ENCODE assay signal across 22 cellular contexts in genomic region chr22:44383071-44383575, GRCh38.
DNase-seq lines count a peak whose midpoint lies in the region; ATAC-seq, FAIRE-seq and TF ChIP-seq lines count a peak whose summit lies in the region.
"Had no signal": no experiment of that assay in that cellular context is flagged by ENCODE, and none has a peak within 500 bp of the region (broad histone marks: within the 10 kb centered on the region; RNA-seq: fewer than 3 reads in every experiment).

No MANE protein-coding gene starts in this region.

- no peak for TF ChIP-seq POLR2A in HepG2 (IDR thresholded peaks at IDR 0.05; ENCODE audit: insufficient read depth in 1 of 2, low read depth in 2 of 2, low read length in 2 of 2)

- TF ChIP-seq EP300 in HepG2 (IDR thresholded peaks at IDR 0.05; ENCODE audit: low read depth in 2 of 2, low read length in 2 of 2) (no peak), HepG2 (CRISPR knock-in tag; IDR thresholded peaks at IDR 0.05; ENCODE audit: borderline replicate concordance) (no peak)

- no peak overlapping the region for H3K27ac Mint-ChIP-seq in natural killer cell
- H3K27ac Mint-ChIP-seq: CD4-positive, alpha-beta T cell; GM23338 had no signal

- peaks cover 9 to 26% of the 10 kb centered on the region in 2 donors for H3K27me3 Mint-ChIP-seq in natural killer cell (ENCODE audit: low read depth in 2 of 2)

- peaks cover 0 to 15% (median 0%) of the 10 kb centered on the region in 9 donors for H3K4me1 ChIP-seq in heart right ventricle
- H3K4me1 ChIP-seq in HepG2 (ENCODE audit: insufficient read depth, low read length): peaks cover 13% of the 10 kb centered on the region
- H3K4me1 ChIP-seq in osteoblast (ENCODE audit: insufficient read depth, low read length): no peaks in the 10 kb centered on the region
- H3K4me1 ChIP-seq in PC-9 (replicated peaks; ENCODE audit: insufficient read depth): no peaks in the 10 kb centered on the region
- H3K4me1 ChIP-seq: SJSA1 had no signal

- TF ChIP-seq CTCF in heart right ventricle (IDR thresholded peaks at IDR 0.05) (no peak), HepG2 (CRISPR knock-in tag; IDR thresholded peaks at IDR 0.05) (no peak), osteoblast (IDR thresholded peaks at IDR 0.05; ENCODE audit: extremely low read depth, low read depth, low read length) (no peak), natural killer cell (IDR thresholded peaks at IDR 0.05) (no peak), PC-9 (conservative IDR thresholded peaks at IDR 0.05) (no peak)

- H3K27ac ChIP-seq in heart right ventricle: no peak overlapping the region
- no peak overlapping the region for H3K27ac ChIP-seq in HepG2 (ENCODE audit: extremely low read length, insufficient read depth, low read length)
- no peak overlapping the region for H3K27ac ChIP-seq in osteoblast (ENCODE audit: low read depth, low read length)
- H3K27ac ChIP-seq in PC-9: no peak overlapping the region
- H3K27ac ChIP-seq: SJSA1 had no signal

- peaks cover 0 to 2% of the 10 kb centered on the region in 2 donors for H3K9me3 Mint-ChIP-seq in natural killer cell
- H3K9me3 Mint-ChIP-seq: CD4-positive, alpha-beta T cell had no signal

- BruUV-seq in HepG2 (replicated peaks; lab: Mats Ljungman, UMichigan) (no TSS peak), PC-9 (replicated peaks; lab: Mats Ljungman, UMichigan) (no TSS peak)

- no peak for FAIRE-seq in HepG2 (lab: Jason Lieb, UNC)
- FAIRE-seq: A204.1, GM19239 had no signal

- H3K4me3 ChIP-seq in heart right ventricle: no peak overlapping the region
- H3K4me3 ChIP-seq in HepG2 (replicated peaks in 1 of 3; ENCODE audit: insufficient read depth in 1 of 3, low read depth in 2 of 3, low read length in 3 of 3): no peak overlapping the region
- H3K4me3 ChIP-seq in osteoblast (ENCODE audit: insufficient read depth, low read length): no peak overlapping the region
- no peak overlapping the region for H3K4me3 ChIP-seq in PC-9
- H3K4me3 ChIP-seq: GM23338, SJSA1 had no signal

- intact Hi-C loops in left cardiac atrium (cut with DNase I): no loop called here
- intact Hi-C loops in heart right ventricle (cut with DNase I): no loop called here
- intact Hi-C loops in HepG2 (cut with micrococcal nuclease; ENCODE audit: unreplicated experiment): no loop called here
- intact Hi-C loops in natural killer cell (cut with micrococcal nuclease): no loop called here
- intact Hi-C loops in PC-9 (cut with micrococcal nuclease; ENCODE audit: unreplicated experiment): no loop called here

- 77% methylated on average over 6 of the region's 6 CpGs for WGBS in heart right ventricle, 2 donors
- WGBS in HepG2 (ENCODE audit: low lambda C conversion rate): 33% methylated on average over 6 of the region's 6 CpGs

- no peaks in the 10 kb centered on the region for H3K36me3 Mint-ChIP-seq in natural killer cell

- H3K79me2 ChIP-seq in HepG2 (ENCODE audit: insufficient read depth, low read length) (no peaks in the 10 kb centered on the region), osteoblast (ENCODE audit: insufficient read depth, low read length) (no peaks in the 10 kb centered on the region), PC-9 (ENCODE audit: low read depth) (no peaks in the 10 kb centered on the region)

- DNase-seq in left cardiac atrium (peak; percentile 0), heart right ventricle (no peak), HepG2 (ENCODE audit: low spot score) (no peak), osteoblast (ENCODE audit: insufficient read length, low spot score, missing footprints) (peak; percentile 53), COLO829 (ENCODE audit: low spot score) (no peak), natural killer cell (no peak), PC-9 (no peak), MV-4-11 (lab: John Stamatoyannopoulos, UW) (no peak)
- DNase-seq: CD4-positive, alpha-beta T cell; GF-D8; HCEC 1CT; KG1; NCI-H1417; NCI-H187; NCI-H2107; NCI-H226; NCI-H524 treated with DMSO at 0.1 percent for 48 hours; RPMI8226 had no signal

- H2AFZ ChIP-seq in HepG2 (ENCODE audit: low read length) (no peak overlapping the region), osteoblast (ENCODE audit: low read length) (no peak overlapping the region), PC-9 (no peak overlapping the region)
- H2AFZ ChIP-seq: GM23338 had no signal

- no peaks in the 10 kb centered on the region for H3K4me1 Mint-ChIP-seq in natural killer cell

- TF ChIP-seq RAD21 in HepG2 (CRISPR knock-in tag; IDR thresholded peaks at IDR 0.05): no peak

- no peaks in the 10 kb centered on the region for H3F3A ChIP-seq in PC-9 (ENCODE audit: insufficient read depth, low read depth)

- H3K9ac ChIP-seq in HepG2 (ENCODE audit: insufficient read depth, low read depth, low read length): no peak overlapping the region

- CTCF ChIA-PET in HepG2 (lab: Yijun Ruan, JAX; ENCODE audit: low intra/inter-chr PET ratio, low total read pairs) (no interaction called here), PC-9 (lab: Charles Lee) (no interaction called here)

- peak in 1 of 2 donors; percentile 20 for ATAC-seq in left cardiac atrium
- ATAC-seq in heart right ventricle: no peak
- ATAC-seq in HepG2: no peak; the same call in 2 of the 3 replicates
- ATAC-seq in natural killer cell: no peak
- ATAC-seq: GM23338 had no signal

- in situ Hi-C loops in HepG2 (cut with HindIII; ENCODE audit: extremely low pct_ligation_motif_present, low pct_unique_long_range_greater_than_20kb): no loop called here

- H3K36me3 ChIP-seq in heart right ventricle: no peaks in the 10 kb centered on the region
- H3K36me3 ChIP-seq in HepG2 (replicated peaks in 1 of 2; ENCODE audit: control insufficient read depth in 1 of 2, insufficient read depth in 2 of 2, low read length in 2 of 2): no peaks in the 10 kb centered on the region
- H3K36me3 ChIP-seq in osteoblast (ENCODE audit: insufficient read depth, low read length): no peaks in the 10 kb centered on the region
- no peaks in the 10 kb centered on the region for H3K36me3 ChIP-seq in PC-9 (ENCODE audit: low read depth)
- H3K36me3 ChIP-seq: SJSA1 had no signal

- no peak overlapping the region for H3K4me2 ChIP-seq in HepG2 (ENCODE audit: low read depth, low read length)
- H3K4me2 ChIP-seq in osteoblast (ENCODE audit: insufficient read depth, low read length): no peak overlapping the region
- no peak overlapping the region for H3K4me2 ChIP-seq in PC-9
- H3K4me2 ChIP-seq: GM23338 had no signal

- peaks cover 0 to 12% (median 0%) of the 10 kb centered on the region in 11 donors for H3K9me3 ChIP-seq in heart right ventricle
- no peaks in the 10 kb centered on the region for H3K9me3 ChIP-seq in HepG2 (ENCODE audit: low read length)
- peaks cover 4% of the 10 kb centered on the region for H3K9me3 ChIP-seq in osteoblast (ENCODE audit: low read depth, low read length)
- no peaks in the 10 kb centered on the region for H3K9me3 ChIP-seq in PC-9 (ENCODE audit: insufficient read depth, low read depth)
- H3K9me3 ChIP-seq: SJSA1 had no signal

- H4K20me1 ChIP-seq in HepG2 (ENCODE audit: insufficient read depth, low read length) (no peaks in the 10 kb centered on the region), osteoblast (ENCODE audit: insufficient read depth, low read length) (no peaks in the 10 kb centered on the region), PC-9 (ENCODE audit: insufficient read depth) (no peaks in the 10 kb centered on the region)

- H3K4me3 Mint-ChIP-seq in natural killer cell: no peak overlapping the region
- H3K4me3 Mint-ChIP-seq: CD4-positive, alpha-beta T cell; GM23338 had no signal

- no peaks in the 10 kb centered on the region for H3K9me2 ChIP-seq in PC-9 (ENCODE audit: insufficient read depth)

- H3K27me3 ChIP-seq in heart right ventricle (peaks cover 0 to 14% (median 0%) of the 10 kb centered on the region in 7 donors), HepG2 (ENCODE audit: control insufficient read depth in 1 of 2, insufficient read depth in 2 of 2, low read length in 2 of 2) (peaks cover 10 to 57% of the 10 kb centered on the region in 2 experiments), osteoblast (ENCODE audit: insufficient read depth, low read length) (peaks cover 59% of the 10 kb centered on the region), PC-9 (ENCODE audit: insufficient read depth, low read depth) (no peaks in the 10 kb centered on the region)
- H3K27me3 ChIP-seq: SJSA1 had no signal

- POLR2A ChIA-PET in HepG2 (lab: Yijun Ruan, JAX) (no interaction called here), PC-9 (lab: Charles Lee; ENCODE audit: unreplicated experiment) (interaction anchor here (0.5 kb wide), 1 partner anchor 389 kb away, joined by 3 read pairs; no protein-coding TSS in a partner anchor)

TF ChIP-seq in HepG2, 621 proteins besides CTCF, POLR2A, EP300 and RAD21:
- peak; percentile 41 for TF ChIP-seq ZFP36 (IDR thresholded peaks at IDR 0.05; ENCODE audit: borderline replicate concordance, low read depth, low read length, partially characterized antibody)
- TF ChIP-seq ZNF761 (CRISPR knock-in tag; conservative IDR thresholded peaks at IDR 0.05): no peak

Comparison
In these comparisons a context has a peak if more than half of its experiments do, and no peak if none do; other contexts are left out.
1. DNase-seq: peak in left cardiac atrium (single experiment) and osteoblast (single experiment); none in heart right ventricle (0 of 2), HepG2 (single experiment), COLO829 (single experiment), natural killer cell (single experiment), PC-9 (0 of 2) and MV-4-11 (single experiment).